25 cellular contexts compared by ENCODE assay signal in genomic region chr5:74188341-74188740, GRCh38.
A peak's percentile ranks its signal among the peaks of the same experiment; 100 is the strongest.
DNase-seq lines count a peak whose midpoint lies in the region; ATAC-seq, FAIRE-seq and TF ChIP-seq lines count a peak whose summit lies in the region.
"Had no signal": no experiment of that assay in that cellular context is flagged by ENCODE, and none has a peak within 500 bp of the region (broad histone marks: within the 10 kb centered on the region; RNA-seq: fewer than 3 reads in every experiment).

No MANE protein-coding gene starts in this region.

- no peak for ATAC-seq in GM18909 (IDR thresholded peaks at IDR 0.05; ENCODE audit: poor library complexity, unreplicated experiment)

- no peak overlapping the region for H3K14ac ChIP-seq in neuronal stem cell (ENCODE audit: low read length)

- H3K9me2 ChIP-seq in GM23248 (ENCODE audit: insufficient read depth): no peaks in the 10 kb centered on the region

- TF ChIP-seq CTCF in astrocyte (IDR thresholded peaks at IDR 0.05; ENCODE audit: insufficient read depth, low read depth, low read length) (no peak), GM10248 (IDR thresholded peaks at IDR 0.05; ENCODE audit: control extremely low read depth, extremely low read depth, low read depth, missing control alignments) (no peak)

- no peak overlapping the region for H4K91ac ChIP-seq in neuronal stem cell (ENCODE audit: low read depth, low read length, poor library complexity)

- no peak overlapping the region for H3K23ac ChIP-seq in neuronal stem cell (ENCODE audit: low read depth, low read length, poor library complexity)

- POLR2A ChIA-PET in GM10248 (lab: Yijun Ruan, JAX): no interaction called here

- no peaks in the 10 kb centered on the region for H3K36me3 ChIP-seq in GM23248 (ENCODE audit: low read depth)
- no peaks in the 10 kb centered on the region for H3K36me3 ChIP-seq in astrocyte (ENCODE audit: insufficient read depth, low read length)
- peaks cover 0 to 2% of the 10 kb centered on the region in 2 donors for H3K36me3 ChIP-seq in neuronal stem cell (replicated peaks in 1 of 2; ENCODE audit: control insufficient read depth in 2 of 2, insufficient read depth in 2 of 2, low read length in 2 of 2)
- H3K36me3 ChIP-seq: BE2C, BLaER1 had no signal

- in situ Hi-C loops in GM23248 (cut with MboI): no loop called here

- H3K27ac Mint-ChIP-seq in astrocyte (ENCODE audit: unreplicated experiment): no peak overlapping the region
- H3K27ac Mint-ChIP-seq: CD14-positive monocyte; CD4-positive, alpha-beta memory T cell; CD4-positive, CD25-positive, alpha-beta regulatory T cell; CD8-positive, alpha-beta memory T cell had no signal

- H2BK15ac ChIP-seq in neuronal stem cell (ENCODE audit: low read length): no peak overlapping the region

- no peak overlapping the region for H2AFZ ChIP-seq in GM23248
- no peak overlapping the region for H2AFZ ChIP-seq in astrocyte (ENCODE audit: low read depth, low read length)
- no peak overlapping the region for H2AFZ ChIP-seq in neuronal stem cell (ENCODE audit: low read length)

- H3K79me2 ChIP-seq in GM23248 (ENCODE audit: insufficient read depth) (no peaks in the 10 kb centered on the region), astrocyte (ENCODE audit: insufficient read depth, low read length) (no peaks in the 10 kb centered on the region)

- H3K4me1 Mint-ChIP-seq in astrocyte (ENCODE audit: low read depth, unreplicated experiment): peaks cover 25% of the 10 kb centered on the region
- H3K4me1 Mint-ChIP-seq: CD14-positive monocyte; CD4-positive, alpha-beta memory T cell; CD8-positive, alpha-beta memory T cell had no signal

- 88 to 97% methylated on average over 2 of the region's 2 CpGs for WGBS in GM23248 (ENCODE audit: low coverage in 1 of 2, low lambda C conversion rate in 2 of 2, missing lambda C conversion rate in 2 of 2), 2 experiments
- WGBS in neuronal stem cell (ENCODE audit: extremely low coverage in 2 of 2, insufficient read length in 2 of 2, insufficient replicate concordance in 1 of 2), 2 donors: no CpG with 5 or more reads among the region's 2 CpGs

- peak; percentile 9 for DNase-seq in GM23248
- peak; percentile 68 for DNase-seq in astrocyte (ENCODE audit: low read depth)
- DNase-seq in neuronal stem cell (ENCODE audit: low spot score): no peak
- DNase-seq in GM10248 (ENCODE audit: extremely low spot score): no peak
- no peak for DNase-seq in OCI-M2 (lab: John Stamatoyannopoulos, UW; ENCODE audit: unreplicated experiment)
- DNase-seq: 8988T; ACHN; BE2C; C1 segment of cervical spinal cord; CD4-positive, alpha-beta memory T cell; CD4-positive, CD25-positive, alpha-beta regulatory T cell; CD8-positive, alpha-beta memory T cell; COR-L47; DMS 273 treated with DMSO at 0.1 percent for 48 hours; DMS153; DMS53; DMS79; DND-41; EL; GDM1 had no signal

- no peak overlapping the region for H2BK12ac ChIP-seq in neuronal stem cell (ENCODE audit: low read length)

- H4K8ac ChIP-seq in neuronal stem cell (ENCODE audit: low read depth, low read length): no peak overlapping the region

- H3K9me3 ChIP-seq in GM23248 (ENCODE audit: low read depth) (no peaks in the 10 kb centered on the region), astrocyte (ENCODE audit: insufficient read depth, low read depth, low read length) (no peaks in the 10 kb centered on the region), neuronal stem cell (replicated peaks in 1 of 2; ENCODE audit: control insufficient read depth in 2 of 2, insufficient read depth in 1 of 2, low read depth in 1 of 2, low read length in 2 of 2) (peaks cover 0 to 4% of the 10 kb centered on the region in 2 donors)
- H3K9me3 ChIP-seq: BE2C had no signal

- H3K79me1 ChIP-seq in neuronal stem cell (ENCODE audit: low read depth, low read length): no peaks in the 10 kb centered on the region

- no peaks in the 10 kb centered on the region for H3K27me3 Mint-ChIP-seq in astrocyte (ENCODE audit: low read depth, unreplicated experiment)
- H3K27me3 Mint-ChIP-seq: CD4-positive, CD25-positive, alpha-beta regulatory T cell had no signal

- peaks cover 11% of the 10 kb centered on the region; the same call in 1 of the 2 replicates for H3F3A ChIP-seq in GM23248 (ENCODE audit: insufficient read depth)

- no peak overlapping the region for H3K18ac ChIP-seq in neuronal stem cell (ENCODE audit: low read length)

- H3K4ac ChIP-seq in neuronal stem cell (ENCODE audit: low read length): no peak overlapping the region

- H3K4me2 ChIP-seq in GM23248 (ENCODE audit: unreplicated experiment) (no peak overlapping the region), astrocyte (ENCODE audit: low read length) (no peak overlapping the region), neuronal stem cell (ENCODE audit: insufficient read depth, low read length, poor library complexity, severe bottlenecking) (no peak overlapping the region)
- H3K4me2 ChIP-seq: BLaER1 had no signal

- H3K36me3 Mint-ChIP-seq in astrocyte (ENCODE audit: low read depth, unreplicated experiment): no peaks in the 10 kb centered on the region
- H3K36me3 Mint-ChIP-seq: CD14-positive monocyte; CD4-positive, alpha-beta memory T cell; CD4-positive, CD25-positive, alpha-beta regulatory T cell; CD8-positive, alpha-beta memory T cell had no signal

- H3K27ac ChIP-seq in GM23248 (no peak overlapping the region), astrocyte (ENCODE audit: low read depth, low read length) (no peak overlapping the region), neuronal stem cell (replicated peaks; ENCODE audit: low read length) (peak overlapping the region; percentile 59)
- H3K27ac ChIP-seq: BLaER1 had no signal

- H3K9ac ChIP-seq in GM23248 (no peak overlapping the region), astrocyte (ENCODE audit: low read length) (no peak overlapping the region), neuronal stem cell (ENCODE audit: low read depth, low read length, poor library complexity) (no peak overlapping the region)
- H3K9ac ChIP-seq: BLaER1 had no signal

- no peaks in the 10 kb centered on the region for H3K27me3 ChIP-seq in GM23248 (replicated peaks; ENCODE audit: insufficient read depth)
- no peaks in the 10 kb centered on the region for H3K27me3 ChIP-seq in astrocyte (ENCODE audit: insufficient read depth, low read length)
- H3K27me3 ChIP-seq in neuronal stem cell (ENCODE audit: control insufficient read depth in 3 of 3, insufficient read depth in 3 of 3, low read depth in 1 of 3, low read length in 3 of 3): no peaks in the 10 kb centered on the region
- H3K27me3 ChIP-seq: BE2C, BLaER1 had no signal

- H3K9me3 Mint-ChIP-seq in astrocyte (ENCODE audit: unreplicated experiment): no peaks in the 10 kb centered on the region

- CTCF ChIA-PET in GM10248 (lab: Yijun Ruan, JAX): no interaction called here

- peaks cover 12% of the 10 kb centered on the region; the same call in 1 of the 2 replicates for H3K4me1 ChIP-seq in GM23248 (ENCODE audit: insufficient read depth)
- H3K4me1 ChIP-seq in astrocyte (ENCODE audit: insufficient read depth, low read length): peaks cover 17% of the 10 kb centered on the region
- H3K4me1 ChIP-seq in neuronal stem cell (ENCODE audit: control insufficient read depth in 2 of 2, insufficient read depth in 1 of 2, low read depth in 1 of 2, low read length in 2 of 2): peaks cover 15 to 24% of the 10 kb centered on the region in 2 donors

- no peak overlapping the region for H2BK5ac ChIP-seq in neuronal stem cell (ENCODE audit: low read length)

- no peaks in the 10 kb centered on the region for H4K20me1 ChIP-seq in GM23248 (ENCODE audit: insufficient read depth)
- H4K20me1 ChIP-seq in astrocyte (ENCODE audit: insufficient read depth, low read length): no peaks in the 10 kb centered on the region
- H4K20me1 ChIP-seq: BLaER1 had no signal

- H3K4me3 Mint-ChIP-seq in astrocyte (ENCODE audit: unreplicated experiment): no peak overlapping the region
- H3K4me3 Mint-ChIP-seq: CD14-positive monocyte; CD4-positive, alpha-beta memory T cell; CD4-positive, CD25-positive, alpha-beta regulatory T cell; CD8-positive, alpha-beta memory T cell had no signal

- no peak overlapping the region for H2BK120ac ChIP-seq in neuronal stem cell (ENCODE audit: low read depth, low read length)

- no peak for FAIRE-seq in astrocyte (lab: Jason Lieb, UNC)
- FAIRE-seq: A204.1, GM12891 had no signal

- H3K4me3 ChIP-seq in GM23248 (no peak overlapping the region), astrocyte (ENCODE audit: insufficient read depth, low read depth, low read length) (no peak overlapping the region), neuronal stem cell (ENCODE audit: low read length in 2 of 2) (no peak overlapping the region)
- H3K4me3 ChIP-seq: BLaER1 had no signal

- H2AK5ac ChIP-seq in neuronal stem cell (ENCODE audit: low read depth, low read length): no peak overlapping the region

Comparison
In these comparisons a context has a peak if more than half of its experiments do, and no peak if none do; other contexts are left out.
1. DNase-seq: peak in GM23248 (single experiment) and astrocyte (single experiment); none in neuronal stem cell (single experiment), GM10248 (single experiment) and OCI-M2 (single experiment).